In genomic region chr3:13072239-13073041, GRCh38 we compare ENCODE assay signal across 8 cellular contexts. TPM values are rescaled to one million over a fixed set of nuclear protein-coding genes. Genes with fewer than 3 reads are reported as not detected.
DNase-seq lines count a peak whose midpoint lies in the region; ATAC-seq and TF ChIP-seq lines count a peak whose summit lies in the region.

No MANE protein-coding gene starts in this region.

- peaks cover 10% of the 10 kb centered on the region for H3K4me1 ChIP-seq in smooth muscle cell (ENCODE audit: low read depth)

- H3K27ac ChIP-seq in smooth muscle cell (ENCODE audit: low read depth) (no peak overlapping the region), WERI-Rb-1 (no peak overlapping the region)

- H3K9ac ChIP-seq in smooth muscle cell (ENCODE audit: low read depth): no peak overlapping the region

- H3K79me2 ChIP-seq in smooth muscle cell (ENCODE audit: low read depth): no peaks in the 10 kb centered on the region

- no peaks in the 10 kb centered on the region for H3K36me3 ChIP-seq in smooth muscle cell (ENCODE audit: low read depth)
- H3K36me3 ChIP-seq in WERI-Rb-1: no peaks in the 10 kb centered on the region

- WGBS in smooth muscle cell (ENCODE audit: low lambda C conversion rate): 59% methylated on average over 25 of the region's 25 CpGs

- H4K20me1 ChIP-seq in smooth muscle cell (ENCODE audit: low read depth): peaks cover 35% of the 10 kb centered on the region

- H3F3A ChIP-seq in smooth muscle cell (ENCODE audit: low read depth): no peaks in the 10 kb centered on the region

- H3K27me3 ChIP-seq in smooth muscle cell (ENCODE audit: low read depth) (peaks cover 49% of the 10 kb centered on the region), WERI-Rb-1 (ENCODE audit: insufficient read depth, low read depth, severe bottlenecking) (no peaks in the 10 kb centered on the region)

- H2AFZ ChIP-seq in smooth muscle cell (ENCODE audit: low read depth): no peak overlapping the region

- no peak for TF ChIP-seq CTCF in epithelial cell of esophagus (IDR thresholded peaks at IDR 0.05; ENCODE audit: insufficient read depth, low read depth, low read length, missing control alignments)
- TF ChIP-seq CTCF in smooth muscle cell (IDR thresholded peaks at IDR 0.05; ENCODE audit: borderline replicate concordance, insufficient read depth, poor library complexity, severe bottlenecking): no peak
- TF ChIP-seq CTCF in WERI-Rb-1 (IDR thresholded peaks at IDR 0.05; ENCODE audit: low read depth, low read length): no peak

- ATAC-seq in HG02678 (IDR thresholded peaks at IDR 0.05; ENCODE audit: unreplicated experiment): peak; percentile 65

- peak; percentile 43 for DNase-seq in NK-92 treated with Interleukin-12 subunit alpha and Interleukin-12 subunit beta, amount 100 ng/mL, for 24 hours (lab: John Stamatoyannopoulos, UW)
- DNase-seq in NK-92 (lab: John Stamatoyannopoulos, UW; ENCODE audit: unreplicated experiment): no peak
- peak; percentile 13 for DNase-seq in NCI-H2196 treated with DMSO at 0.1 percent for 48 hours (lab: John Stamatoyannopoulos, UW; ENCODE audit: unreplicated experiment)
- peak; percentile 14 for DNase-seq in epithelial cell of esophagus (ENCODE audit: low read depth)
- no peak for DNase-seq in smooth muscle cell (lab: John Stamatoyannopoulos, UW; ENCODE audit: unreplicated experiment)
- no peak for DNase-seq in WERI-Rb-1
- no peak for DNase-seq in mesenteric fat pad (ENCODE audit: low spot score)

- H3K4me2 ChIP-seq in smooth muscle cell: peak overlapping the region; percentile 80

- no peak overlapping the region for H3K4me3 ChIP-seq in epithelial cell of esophagus (ENCODE audit: low read length)
- no peak overlapping the region for H3K4me3 ChIP-seq in smooth muscle cell
- no peak overlapping the region for H3K4me3 ChIP-seq in WERI-Rb-1 (ENCODE audit: low read depth, low read length)

- no peaks in the 10 kb centered on the region for H3K9me3 ChIP-seq in smooth muscle cell (replicated peaks; ENCODE audit: low read depth)
- H3K9me3 ChIP-seq in WERI-Rb-1 (ENCODE audit: severe bottlenecking): no peaks in the 10 kb centered on the region

RNA-seq across cellular contexts. Expression of gene IQSEC1, which starts 0.8 kb away (rescaled TPM):
- total RNA-seq in smooth muscle cell (13.9 and 18.9 TPM in 2 replicates), mesenteric fat pad (70.1 TPM)
- 19.8 and 26.0 TPM in 2 replicates for polyA plus RNA-seq in smooth muscle cell

Comparison
In these comparisons a context has a peak if more than half of its experiments do, and no peak if none do; other contexts are left out.
1. DNase-seq: peak in NK-92 treated with Interleukin-12 subunit alpha and Interleukin-12 subunit beta, amount 100 ng/mL, for 24 hours (single experiment), NCI-H2196 treated with DMSO at 0.1 percent for 48 hours (single experiment) and epithelial cell of esophagus (single experiment); none in NK-92 (single experiment), smooth muscle cell (single experiment), WERI-Rb-1 (single experiment) and mesenteric fat pad (single experiment).